ENCODE assay signal across 21 cellular contexts in genomic region chr6:21745543-21746337, GRCh38.
DNase-seq lines count a peak whose midpoint lies in the region; ATAC-seq and TF ChIP-seq lines count a peak whose summit lies in the region.
"Had no signal": no experiment of that assay in that cellular context is flagged by ENCODE, and none has a peak within 500 bp of the region (broad histone marks: within the 10 kb centered on the region; RNA-seq: fewer than 3 reads in every experiment).

No MANE protein-coding gene starts in this region.

- no peaks in the 10 kb centered on the region for H3K9me3 ChIP-seq in DND-41 (ENCODE audit: insufficient read depth, low read length, severe bottlenecking)
- H3K9me3 ChIP-seq in HUES48 (ENCODE audit: control insufficient read depth, insufficient read depth, low read length) = no peaks in the 10 kb centered on the region
- no peaks in the 10 kb centered on the region for H3K9me3 ChIP-seq in CD4-positive, alpha-beta T cell (ENCODE audit: control insufficient read depth, low read length)

- intact Hi-C loops in CD4-positive, alpha-beta T cell (cut with DNase I, micrococcal nuclease) = no loop called here

- H3K27ac ChIP-seq in DND-41 (ENCODE audit: low read length) (no peak overlapping the region; the same call in 1 of the 2 replicates), HUES48 (ENCODE audit: low read depth, low read length) (peak overlapping the region; percentile 15)
- H3K27ac ChIP-seq in CD4-positive, alpha-beta T cell (ENCODE audit: low read depth, low read length) = no peak overlapping the region

- peaks cover 19% of the 10 kb centered on the region for H3K36me3 Mint-ChIP-seq in brain
- H3K36me3 Mint-ChIP-seq in nephron progenitor cell (ENCODE audit: low read depth) = peaks cover 33% of the 10 kb centered on the region
- no peaks in the 10 kb centered on the region for H3K36me3 Mint-ChIP-seq in CD4-positive, alpha-beta T cell (ENCODE audit: low read depth)
- H3K36me3 Mint-ChIP-seq in T-helper 2 cell treated with Interferon-gamma antibody and Interleukin-4, amounts not matched to agents 5 μg/mL and 100 μg/mL, for 36 hours (ENCODE audit: low read depth) = no peaks in the 10 kb centered on the region
- H3K36me3 Mint-ChIP-seq: CD14-positive monocyte had no signal

- DNase-seq in DND-41 = peak; percentile 35
- DNase-seq in nephron progenitor cell = no peak
- DNase-seq in CD4-positive, alpha-beta T cell = no peak
- DNase-seq in T-helper 2 cell treated with Interferon-gamma antibody and Interleukin-4, amounts not matched to agents 5 μg/mL and 100 μg/mL, for 36 hours (ENCODE audit: low spot score) = no peak
- DNase-seq: 8988T, DMS 273 treated with DMSO at 0.1 percent for 48 hours, GDM1, Kasumi-1, MM.1S, NCI-H1092 treated with DMSO at 0.1 percent for 48 hours, NCI-H146, NCI-H2029 treated with DMSO at 0.1 percent for 48 hours, NCI-H2171, NCI-H446, NCI-H69 had no signal

- no peak overlapping the region for H3K9ac ChIP-seq in DND-41 (ENCODE audit: low read depth, low read length)
- no peak overlapping the region; the same call in 1 of the 2 replicates for H3K9ac ChIP-seq in HUES48 (ENCODE audit: low read depth, low read length)

- TF ChIP-seq CTCF in DND-41 (IDR thresholded peaks at IDR 0.05; ENCODE audit: borderline replicate concordance, extremely low read depth, low read length, poor library complexity, severe bottlenecking) (peak; percentile 39), brain (conservative IDR thresholded peaks at IDR 0.05) (no peak), nephron progenitor cell (IDR thresholded peaks at IDR 0.05) (no peak)
- TF ChIP-seq CTCF in CD4-positive, alpha-beta T cell (IDR thresholded peaks at IDR 0.05) = no peak

- peaks cover 49% of the 10 kb centered on the region for H3K4me1 ChIP-seq in DND-41 (ENCODE audit: insufficient read depth, low read length)
- peaks cover 74% of the 10 kb centered on the region for H3K4me1 ChIP-seq in HUES48 (ENCODE audit: control insufficient read depth, insufficient read depth, low read length)

- no peak for ATAC-seq in DND-41 (ENCODE audit: insufficient read depth, low read depth)
- ATAC-seq in CD4-positive, alpha-beta T cell (ENCODE audit: poor library complexity) = no peak
- ATAC-seq in GM18502 (IDR thresholded peaks at IDR 0.05; ENCODE audit: poor library complexity, unreplicated experiment) = no peak
- no peak for ATAC-seq in HG02610 (IDR thresholded peaks at IDR 0.05; ENCODE audit: unreplicated experiment)
- ATAC-seq: Right ventricle myocardium inferior had no signal

- H3K79me2 ChIP-seq in DND-41 (ENCODE audit: insufficient read depth, low read length) = peaks cover 92% of the 10 kb centered on the region

- no peak overlapping the region for H3K4me3 ChIP-seq in DND-41 (ENCODE audit: low read depth in 1 of 2, low read length in 2 of 2)
- no peak overlapping the region for H3K4me3 ChIP-seq in HUES48 (ENCODE audit: low read depth, low read length)

- POLR2A ChIA-PET in CD4-positive, alpha-beta T cell (lab: Charles Lee) = interaction anchor here (0.7 kb wide), 1 partner anchor 78 kb away, joined by 3 read pairs; no protein-coding TSS in a partner anchor

- peaks cover 3% of the 10 kb centered on the region; the same call in 1 of the 2 replicates for H3K36me3 ChIP-seq in DND-41 (ENCODE audit: insufficient read depth, low read length)
- H3K36me3 ChIP-seq in HUES48 (ENCODE audit: control insufficient read depth, insufficient read depth, low read length) = no peaks in the 10 kb centered on the region; the same call in 1 of the 2 replicates

- H3K4me1 Mint-ChIP-seq in brain = peaks cover 73% of the 10 kb centered on the region
- peaks cover 67% of the 10 kb centered on the region for H3K4me1 Mint-ChIP-seq in nephron progenitor cell
- no peaks in the 10 kb centered on the region for H3K4me1 Mint-ChIP-seq in CD4-positive, alpha-beta T cell (ENCODE audit: low read depth)
- no peaks in the 10 kb centered on the region for H3K4me1 Mint-ChIP-seq in T-helper 2 cell treated with Interferon-gamma antibody and Interleukin-4, amounts not matched to agents 5 μg/mL and 100 μg/mL, for 36 hours (ENCODE audit: low read depth)

- H2AFZ ChIP-seq in DND-41 (ENCODE audit: low read depth, low read length) = no peak overlapping the region

- no peaks in the 10 kb centered on the region for H4K20me1 ChIP-seq in DND-41 (ENCODE audit: insufficient read depth, low read length)

- no peaks in the 10 kb centered on the region for H3K27me3 ChIP-seq in DND-41 (ENCODE audit: insufficient read depth, low read length, poor library complexity)
- no peaks in the 10 kb centered on the region for H3K27me3 ChIP-seq in HUES48 (ENCODE audit: control insufficient read depth, insufficient read depth, low read length)
- H3K27me3 ChIP-seq in CD4-positive, alpha-beta T cell (ENCODE audit: control insufficient read depth, insufficient read depth, low read length) = no peaks in the 10 kb centered on the region

- peak overlapping the region in 3 of 5 experiments; percentile 53 to 78 (median 65) for H3K27ac Mint-ChIP-seq in brain
- H3K27ac Mint-ChIP-seq in nephron progenitor cell = peak overlapping the region; percentile 72
- H3K27ac Mint-ChIP-seq in CD4-positive, alpha-beta T cell = no peak overlapping the region
- no peak overlapping the region for H3K27ac Mint-ChIP-seq in T-helper 2 cell treated with Interferon-gamma antibody and Interleukin-4, amounts not matched to agents 5 μg/mL and 100 μg/mL, for 36 hours
- H3K27ac Mint-ChIP-seq: CD14-positive monocyte had no signal

- H3K9me3 Mint-ChIP-seq in brain = peaks cover 0 to 2% (median 0%) of the 10 kb centered on the region in 5 experiments
- peaks cover 4% of the 10 kb centered on the region for H3K9me3 Mint-ChIP-seq in nephron progenitor cell
- no peaks in the 10 kb centered on the region for H3K9me3 Mint-ChIP-seq in CD4-positive, alpha-beta T cell
- H3K9me3 Mint-ChIP-seq in T-helper 2 cell treated with Interferon-gamma antibody and Interleukin-4, amounts not matched to agents 5 μg/mL and 100 μg/mL, for 36 hours = no peaks in the 10 kb centered on the region

- H3K27me3 Mint-ChIP-seq in brain = no peaks in the 10 kb centered on the region
- H3K27me3 Mint-ChIP-seq in nephron progenitor cell (ENCODE audit: low read depth, poor library complexity) = no peaks in the 10 kb centered on the region
- H3K27me3 Mint-ChIP-seq in CD4-positive, alpha-beta T cell = no peaks in the 10 kb centered on the region
- H3K27me3 Mint-ChIP-seq in T-helper 2 cell treated with Interferon-gamma antibody and Interleukin-4, amounts not matched to agents 5 μg/mL and 100 μg/mL, for 36 hours (ENCODE audit: low read depth) = no peaks in the 10 kb centered on the region

- H3K4me2 ChIP-seq in DND-41 (ENCODE audit: insufficient read depth, low read length) = no peak overlapping the region

- CTCF ChIA-PET in CD4-positive, alpha-beta T cell (lab: Charles Lee) = no interaction called here

- H3K4me3 Mint-ChIP-seq in brain (no peak overlapping the region), nephron progenitor cell (no peak overlapping the region)
- no peak overlapping the region for H3K4me3 Mint-ChIP-seq in CD4-positive, alpha-beta T cell
- no peak overlapping the region for H3K4me3 Mint-ChIP-seq in T-helper 2 cell treated with Interferon-gamma antibody and Interleukin-4, amounts not matched to agents 5 μg/mL and 100 μg/mL, for 36 hours
- H3K4me3 Mint-ChIP-seq: CD14-positive monocyte had no signal

Comparison
In these comparisons a context has a peak if more than half of its experiments do, and no peak if none do; other contexts are left out.
1. H3K27ac Mint-ChIP-seq: peak in brain (3 of 5) and nephron progenitor cell (single experiment); none in CD4-positive, alpha-beta T cell (single experiment) and T-helper 2 cell treated with Interferon-gamma antibody and Interleukin-4, amounts not matched to agents 5 μg/mL and 100 μg/mL, for 36 hours (single experiment).